ENCODE assay signal across 18 cellular contexts in the genomic region with DNA sequence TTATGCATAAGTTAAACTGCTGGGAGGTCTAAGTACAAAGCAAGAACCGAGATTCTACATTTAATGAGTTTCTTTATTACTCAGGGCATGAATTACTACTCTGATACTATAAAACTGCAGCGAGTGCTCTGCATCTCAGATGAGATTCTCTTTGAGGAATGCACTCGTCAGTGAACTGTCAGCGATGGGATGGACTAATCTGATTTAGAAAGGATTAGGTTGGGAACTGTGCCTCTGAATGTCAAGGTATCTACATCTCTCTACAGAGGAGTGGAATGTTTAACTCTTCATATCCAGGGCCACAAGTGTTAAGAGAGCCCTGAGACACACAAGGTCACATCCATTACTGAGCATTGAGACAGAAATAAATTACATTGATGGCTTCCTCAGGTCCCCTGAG.
DNase-seq lines count a peak whose midpoint lies in the region; ATAC-seq and TF ChIP-seq lines count a peak whose summit lies in the region.
"Had no signal": no experiment of that assay in that cellular context is flagged by ENCODE, and none has a peak within 500 bp of the region (broad histone marks: within the 10 kb centered on the region; RNA-seq: fewer than 3 reads in every experiment).

No MANE protein-coding gene starts in this region.

- H2AFZ ChIP-seq in GM23338 (no peak overlapping the region), H9 (ENCODE audit: low read length) (no peak overlapping the region)

- H2BK20ac ChIP-seq in H9 (ENCODE audit: low read depth, low read length, poor library complexity, severe bottlenecking), result no peak overlapping the region

- H3K27ac Mint-ChIP-seq in GM23338, result no peak overlapping the region
- H3K27ac Mint-ChIP-seq in mesothelial cell of epicardium, result peak overlapping the region; percentile 2
- H3K27ac Mint-ChIP-seq in H9, result no peak overlapping the region
- H3K27ac Mint-ChIP-seq: CD4-positive, alpha-beta memory T cell; T-cell had no signal

- H4K91ac ChIP-seq in H9 (ENCODE audit: insufficient read length, low read depth, low read length), result no peak overlapping the region

- no peaks in the 10 kb centered on the region for H3K9me2 ChIP-seq in GM23338 (ENCODE audit: insufficient read depth)

- no peak overlapping the region for H2BK5ac ChIP-seq in H9 (ENCODE audit: insufficient read length, low read length)

- H2AK5ac ChIP-seq in H9 (ENCODE audit: insufficient read length, low read length), result no peak overlapping the region

- H3K27me3 Mint-ChIP-seq in GM23338 (ENCODE audit: insufficient read depth, low read depth, poor library complexity), result peaks cover 6% of the 10 kb centered on the region
- peaks cover 48% of the 10 kb centered on the region for H3K27me3 Mint-ChIP-seq in mesothelial cell of epicardium (ENCODE audit: low read depth)
- no peaks in the 10 kb centered on the region for H3K27me3 Mint-ChIP-seq in H9 (ENCODE audit: low read depth)

- H2BK15ac ChIP-seq in H9 (ENCODE audit: low read depth, low read length), result no peak overlapping the region

- no peaks in the 10 kb centered on the region for H3K9me3 Mint-ChIP-seq in GM23338
- H3K9me3 Mint-ChIP-seq in mesothelial cell of epicardium, result no peaks in the 10 kb centered on the region
- H3K9me3 Mint-ChIP-seq in H9, result no peaks in the 10 kb centered on the region
- H3K9me3 Mint-ChIP-seq: CD4-positive, alpha-beta memory T cell; T-cell had no signal

- H3K4ac ChIP-seq in H9 (ENCODE audit: low read depth, low read length), result no peak overlapping the region

- H3K4me3 Mint-ChIP-seq in GM23338 (no peak overlapping the region), mesothelial cell of epicardium (no peak overlapping the region), H9 (no peak overlapping the region)
- H3K4me3 Mint-ChIP-seq: CD4-positive, alpha-beta memory T cell; T-cell had no signal

- H3F3A ChIP-seq in GM23338 (replicated peaks; ENCODE audit: low read depth), result no peaks in the 10 kb centered on the region

- no peak overlapping the region for H3K14ac ChIP-seq in H9 (ENCODE audit: insufficient read depth, low read length)

- H2BK120ac ChIP-seq in H9 (ENCODE audit: low read depth, low read length, poor library complexity, severe bottlenecking), result no peak overlapping the region

- no peaks in the 10 kb centered on the region for H3K9me3 ChIP-seq in WERI-Rb-1 (ENCODE audit: severe bottlenecking)
- H3K9me3 ChIP-seq in H9 (ENCODE audit: control insufficient read depth, low read depth, low read length), result no peaks in the 10 kb centered on the region
- H3K9me3 ChIP-seq: Peyer's patch had no signal

- H3K4me3 ChIP-seq in GM23338 (no peak overlapping the region), WERI-Rb-1 (ENCODE audit: low read depth, low read length) (no peak overlapping the region)
- H3K4me3 ChIP-seq: K562, Peyer's patch, SK-N-MC had no signal

- H4K8ac ChIP-seq in H9 (replicated peaks; ENCODE audit: insufficient read length, low read depth, low read length), result no peak overlapping the region

- H3K4me1 ChIP-seq in GM23338 (ENCODE audit: insufficient read depth) (peaks cover 43% of the 10 kb centered on the region), H9 (ENCODE audit: insufficient read depth, low read length) (peaks cover 5% of the 10 kb centered on the region)
- H3K4me1 ChIP-seq: Peyer's patch had no signal

- peak; percentile 53; the same call in 2 of the 3 replicates for ATAC-seq in GM23338
- no peak for ATAC-seq in Right ventricle myocardium inferior
- no peak for ATAC-seq in left lobe of liver
- ATAC-seq: K562, T-cell had no signal

- H3K4me2 ChIP-seq in GM23338 (peak overlapping the region; percentile 39), H9 (ENCODE audit: insufficient read depth, insufficient read length, low read length) (no peak overlapping the region)

- no peaks in the 10 kb centered on the region for H3K36me3 Mint-ChIP-seq in GM23338 (ENCODE audit: low read depth)
- no peaks in the 10 kb centered on the region for H3K36me3 Mint-ChIP-seq in mesothelial cell of epicardium
- no peaks in the 10 kb centered on the region for H3K36me3 Mint-ChIP-seq in H9 (ENCODE audit: insufficient read depth in 1 of 3, low read depth in 3 of 3)
- H3K36me3 Mint-ChIP-seq: CD4-positive, alpha-beta memory T cell; T-cell had no signal

- H3K27ac ChIP-seq in GM23338 (ENCODE audit: low read depth), result no peak overlapping the region
- H3K27ac ChIP-seq in WERI-Rb-1, result no peak overlapping the region
- H3K27ac ChIP-seq in H9 (ENCODE audit: insufficient read length, low read depth, low read length), result no peak overlapping the region
- H3K27ac ChIP-seq: Peyer's patch, SK-N-MC had no signal

- intact Hi-C loops in Right ventricle myocardium inferior (cut with DNase I), result no loop called here

- H4K20me1 ChIP-seq in GM23338 (replicated peaks; ENCODE audit: insufficient read depth), result no peaks in the 10 kb centered on the region
- no peaks in the 10 kb centered on the region for H4K20me1 ChIP-seq in H9 (ENCODE audit: control insufficient read depth, insufficient read depth, insufficient read length)

- no peak overlapping the region for H2BK12ac ChIP-seq in H9 (ENCODE audit: insufficient read length, low read depth, low read length)

- TF ChIP-seq CTCF in GM23338 (conservative IDR thresholded peaks at IDR 0.05; ENCODE audit: low read depth in 2 of 2), result no peak
- no peak for TF ChIP-seq CTCF in WERI-Rb-1 (IDR thresholded peaks at IDR 0.05; ENCODE audit: low read depth, low read length)
- no peak for TF ChIP-seq CTCF in mesothelial cell of epicardium (IDR thresholded peaks at IDR 0.05; ENCODE audit: unreplicated experiment)
- TF ChIP-seq CTCF in H9 (conservative IDR thresholded peaks at IDR 0.05), result no peak

- no peak overlapping the region for H4K5ac ChIP-seq in H9 (ENCODE audit: insufficient read length, low read depth, low read length)

- H3K18ac ChIP-seq in H9 (ENCODE audit: insufficient read length, low read depth, low read length), result no peak overlapping the region

- H3K27me3 ChIP-seq in GM23338 (ENCODE audit: insufficient read depth) (no peaks in the 10 kb centered on the region), WERI-Rb-1 (ENCODE audit: insufficient read depth, low read depth, severe bottlenecking) (no peaks in the 10 kb centered on the region), H9 (ENCODE audit: insufficient read depth, low read length) (no peaks in the 10 kb centered on the region)
- H3K27me3 ChIP-seq: Peyer's patch had no signal

- H3K79me2 ChIP-seq in GM23338 (replicated peaks; ENCODE audit: insufficient read depth) (no peaks in the 10 kb centered on the region), H9 (ENCODE audit: insufficient read depth, low read length) (no peaks in the 10 kb centered on the region)

- DNase-seq in GM23338 (ENCODE audit: low spot score) (no peak), WERI-Rb-1 (peak; percentile 33), mesothelial cell of epicardium (ENCODE audit: low spot score in 2 of 2, unreplicated experiment in 2 of 2) (no peak), Right ventricle myocardium inferior (ENCODE audit: missing footprints) (no peak), H9 (no peak), left lobe of liver (ENCODE audit: low spot score) (no peak)
- DNase-seq in activated naive CD4-positive, alpha-beta T cell treated with Interleukin-2 at 50 U/mL for 16 hours, result no peak
- DNase-seq: CD4-positive, alpha-beta memory T cell; EL; HCEC 1CT; NCI-H1105; NCI-H2081; NCI-H446 treated with DMSO at 0.1 percent for 48 hours; NK-92 treated with Interleukin-12 subunit alpha and Interleukin-12 subunit beta, amount 100 ng/mL, for 24 hours; Peyer's patch; T-cell had no signal

- H3K79me1 ChIP-seq in H9 (ENCODE audit: insufficient read depth, low read depth, low read length, poor library complexity, severe bottlenecking), result no peaks in the 10 kb centered on the region

- no peak overlapping the region for H3K9ac ChIP-seq in H9 (ENCODE audit: extremely low read depth, insufficient read length, low read length)

- WGBS in H9 (ENCODE audit: extremely low coverage, insufficient read length, low lambda C conversion rate), result no CpG with 5 or more reads among the region's 4 CpGs

- H3K56ac ChIP-seq in H9 (ENCODE audit: insufficient read length, low read depth, low read length), result no peak overlapping the region

- no peaks in the 10 kb centered on the region for H3K23me2 ChIP-seq in H9 (ENCODE audit: insufficient read length, low read depth, low read length, poor library complexity, severe bottlenecking)

- H3K36me3 ChIP-seq in GM23338 (ENCODE audit: insufficient read depth) (no peaks in the 10 kb centered on the region), WERI-Rb-1 (no peaks in the 10 kb centered on the region)
- H3K36me3 ChIP-seq: Peyer's patch had no signal

- H3K23ac ChIP-seq in H9 (ENCODE audit: insufficient read length, low read depth, low read length), result no peak overlapping the region

- H3T11ph ChIP-seq in H9 (ENCODE audit: low read length), result no peak overlapping the region

- H3K4me1 Mint-ChIP-seq in GM23338, result peaks cover 43% of the 10 kb centered on the region
- H3K4me1 Mint-ChIP-seq in mesothelial cell of epicardium, result peaks cover 40% of the 10 kb centered on the region
- H3K4me1 Mint-ChIP-seq in H9, result peaks cover 41 to 43% of the 10 kb centered on the region in 2 experiments
- H3K4me1 Mint-ChIP-seq: CD4-positive, alpha-beta memory T cell; T-cell had no signal

TF ChIP-seq in GM23338, 12 proteins besides CTCF, POLR2A, EP300 and RAD21 (continues in another document):
- TF ChIP-seq EZH2phosphoT487 (IDR thresholded peaks at IDR 0.05; ENCODE audit: unreplicated experiment) (no peak), ZNF114 (CRISPR knock-in tag; IDR thresholded peaks at IDR 0.05) (no peak)
- TF ChIP-seq, protein P1, sequence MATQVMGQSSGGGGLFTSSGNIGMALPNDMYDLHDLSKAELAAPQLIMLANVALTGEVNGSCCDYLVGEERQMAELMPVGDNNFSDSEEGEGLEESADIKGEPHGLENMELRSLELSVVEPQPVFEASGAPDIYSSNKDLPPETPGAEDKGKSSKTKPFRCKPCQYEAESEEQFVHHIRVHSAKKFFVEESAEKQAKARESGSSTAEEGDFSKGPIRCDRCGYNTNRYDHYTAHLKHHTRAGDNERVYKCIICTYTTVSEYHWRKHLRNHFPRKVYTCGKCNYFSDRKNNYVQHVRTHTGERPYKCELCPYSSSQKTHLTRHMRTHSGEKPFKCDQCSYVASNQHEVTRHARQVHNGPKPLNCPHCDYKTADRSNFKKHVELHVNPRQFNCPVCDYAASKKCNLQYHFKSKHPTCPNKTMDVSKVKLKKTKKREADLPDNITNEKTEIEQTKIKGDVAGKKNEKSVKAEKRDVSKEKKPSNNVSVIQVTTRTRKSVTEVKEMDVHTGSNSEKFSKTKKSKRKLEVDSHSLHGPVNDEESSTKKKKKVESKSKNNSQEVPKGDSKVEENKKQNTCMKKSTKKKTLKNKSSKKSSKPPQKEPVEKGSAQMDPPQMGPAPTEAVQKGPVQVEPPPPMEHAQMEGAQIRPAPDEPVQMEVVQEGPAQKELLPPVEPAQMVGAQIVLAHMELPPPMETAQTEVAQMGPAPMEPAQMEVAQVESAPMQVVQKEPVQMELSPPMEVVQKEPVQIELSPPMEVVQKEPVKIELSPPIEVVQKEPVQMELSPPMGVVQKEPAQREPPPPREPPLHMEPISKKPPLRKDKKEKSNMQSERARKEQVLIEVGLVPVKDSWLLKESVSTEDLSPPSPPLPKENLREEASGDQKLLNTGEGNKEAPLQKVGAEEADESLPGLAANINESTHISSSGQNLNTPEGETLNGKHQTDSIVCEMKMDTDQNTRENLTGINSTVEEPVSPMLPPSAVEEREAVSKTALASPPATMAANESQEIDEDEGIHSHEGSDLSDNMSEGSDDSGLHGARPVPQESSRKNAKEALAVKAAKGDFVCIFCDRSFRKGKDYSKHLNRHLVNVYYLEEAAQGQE (IDR thresholded peaks at IDR 0.05; ENCODE audit: unreplicated experiment), result no peak
